In the genomic region with DNA sequence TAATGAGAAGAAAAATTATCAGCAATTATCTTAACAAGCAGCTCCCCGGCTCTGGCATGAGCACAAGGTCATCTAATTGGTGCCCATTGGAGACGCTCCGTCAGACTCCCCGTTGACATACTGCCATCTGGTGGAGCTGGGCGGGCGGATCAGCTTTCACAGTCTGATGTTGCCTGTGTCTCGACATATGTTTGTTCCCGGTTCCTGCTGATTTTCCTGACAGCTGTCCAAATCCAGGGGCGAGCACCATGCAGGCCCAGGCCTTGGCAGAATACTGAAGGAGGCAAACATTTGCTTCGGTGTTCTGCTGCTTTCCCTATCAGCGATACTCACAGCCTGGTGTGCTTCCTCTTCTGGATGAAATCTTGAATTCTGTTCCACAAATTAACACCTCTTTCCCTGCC, we compare ENCODE assay signal across 8 cellular contexts. TPM values are rescaled to one million over a fixed set of nuclear protein-coding genes. Genes with fewer than 3 reads are reported as not detected.
A peak's percentile ranks its signal among the peaks of the same experiment; 100 is the strongest.
DNase-seq lines count a peak whose midpoint lies in the region; ATAC-seq and TF ChIP-seq lines count a peak whose summit lies in the region.

No MANE protein-coding gene starts in this region.

- intact Hi-C loops in CD4-positive, alpha-beta T cell (cut with DNase I, micrococcal nuclease): loop anchor here (1.0 to 5.0 kb wide), 4 partner anchors 101 to 450 kb away; no protein-coding TSS in a partner anchor

- no peak overlapping the region for H3K27ac ChIP-seq in CD4-positive, alpha-beta T cell (ENCODE audit: low read depth, low read length)

- no peaks in the 10 kb centered on the region for H3K27me3 ChIP-seq in CD4-positive, alpha-beta T cell (ENCODE audit: control insufficient read depth, insufficient read depth, low read length)

- H3K36me3 Mint-ChIP-seq in CD4-positive, alpha-beta T cell (ENCODE audit: low read depth): no peaks in the 10 kb centered on the region

- no peaks in the 10 kb centered on the region for H3K9me3 Mint-ChIP-seq in CD4-positive, alpha-beta T cell

- peak; percentile 87 for TF ChIP-seq CTCF in CD4-positive, alpha-beta T cell (IDR thresholded peaks at IDR 0.05)
- peak; percentile 93 for TF ChIP-seq CTCF in epithelial cell of proximal tubule (conservative IDR thresholded peaks at IDR 0.05; ENCODE audit: low read depth, low read length)

- CTCF ChIA-PET in CD4-positive, alpha-beta T cell (lab: Charles Lee): interaction anchor here (0.6 to 1.8 kb wide), 9 partner anchors 10 to 447 kb away, joined by 3 to 12 read pairs (median 4); no protein-coding TSS in a partner anchor

- H3K27ac Mint-ChIP-seq in CD4-positive, alpha-beta T cell: no peak overlapping the region

- H3K4me1 Mint-ChIP-seq in CD4-positive, alpha-beta T cell (ENCODE audit: low read depth): peaks cover 9% of the 10 kb centered on the region

- DNase-seq in CD4-positive, alpha-beta T cell: peak; percentile 32 to 69 (median 49)
- DNase-seq in HS-5 (ENCODE audit: low read depth): peak; percentile 32
- peak; percentile 33 to 56 for DNase-seq in NOMO-1 (lab: John Stamatoyannopoulos, UW; ENCODE audit: unreplicated experiment in 2 of 2)
- peak; percentile 43 for DNase-seq in activated CD8-positive, alpha-beta memory T cell treated with anti-CD3 and anti-CD28 coated beads, Interleukin-2, amount 50 U/mL, for 24 hours (ENCODE audit: extremely low read depth)
- DNase-seq in epithelial cell of proximal tubule (ENCODE audit: low read depth): peak; percentile 15
- DNase-seq in myocyte (ENCODE audit: low read depth): peak; percentile 88
- DNase-seq in stimulated activated CD8-positive, alpha-beta memory T cell treated with anti-CD3 and anti-CD28 coated beads, Interleukin-4, amount 100 ng/mL, for 48 hours: peak; percentile 82

- H3K9me3 ChIP-seq in CD4-positive, alpha-beta T cell (ENCODE audit: control insufficient read depth, low read length): no peaks in the 10 kb centered on the region

- H3K4me3 ChIP-seq in epithelial cell of proximal tubule (ENCODE audit: low read depth, low read length): no peak overlapping the region

- no peak overlapping the region for H3K4me3 Mint-ChIP-seq in CD4-positive, alpha-beta T cell

- POLR2A ChIA-PET in CD4-positive, alpha-beta T cell (lab: Charles Lee): interaction anchor here (1.1 kb wide), 2 partner anchors 12 to 102 kb away, joined by 3 to 4 read pairs; no protein-coding TSS in a partner anchor

- no peaks in the 10 kb centered on the region for H3K27me3 Mint-ChIP-seq in CD4-positive, alpha-beta T cell

- ATAC-seq in CD4-positive, alpha-beta T cell (ENCODE audit: poor library complexity): peak; percentile 61
- peak; percentile 96 for ATAC-seq in GM19467 (IDR thresholded peaks at IDR 0.05; ENCODE audit: unreplicated experiment)

RNA-seq across cellular contexts. Expression of gene BARX2, which starts 43.8 kb away (rescaled TPM):
- total RNA-seq in CD4-positive, alpha-beta T cell: not detected
- total RNA-seq in epithelial cell of proximal tubule (0.22 and 0.40 TPM in 2 replicates), myocyte (not detected in 2 replicates)
- not detected for polyA plus RNA-seq in myocyte (2012)

Comparison
In these comparisons a context has a peak if more than half of its experiments do, and no peak if none do; other contexts are left out.
1. DNase-seq: peak in every context shown above with its lines; median percentile 88 in myocyte; 82 in stimulated activated CD8-positive, alpha-beta memory T cell treated with anti-CD3 and anti-CD28 coated beads, Interleukin-4, amount 100 ng/mL, for 48 hours; 49 in CD4-positive, alpha-beta T cell; 44 in NOMO-1; 43 in activated CD8-positive, alpha-beta memory T cell treated with anti-CD3 and anti-CD28 coated beads, Interleukin-2, amount 50 U/mL, for 24 hours; 32 in HS-5; 15 in epithelial cell of proximal tubule.